1 cellular context compared by ENCODE assay signal in the genomic region with DNA sequence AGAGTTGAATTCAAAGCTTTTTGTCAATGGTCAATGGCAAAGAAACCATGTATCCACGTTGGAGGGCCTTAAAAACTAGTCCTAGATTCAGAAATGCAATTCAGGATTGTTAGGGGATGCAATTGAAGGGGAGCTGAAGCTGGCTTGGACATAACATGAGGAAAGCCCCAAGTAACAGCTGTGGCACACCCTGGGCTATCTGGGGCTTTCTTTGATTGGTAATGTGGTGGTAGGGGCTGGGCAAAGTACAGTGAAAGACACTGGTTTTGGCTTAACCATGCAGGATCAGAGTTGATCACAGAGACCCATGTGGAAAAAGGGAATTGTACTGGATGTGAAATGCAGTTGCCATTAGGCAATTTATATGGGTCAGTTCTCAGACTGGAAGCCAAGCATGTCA.
TF ChIP-seq lines count a peak whose summit lies in the region.

No MANE protein-coding gene starts in this region.

TF ChIP-seq in GM23338, 12 proteins besides CTCF, POLR2A, EP300 and RAD21 (continued from another document):
- no peak for TF ChIP-seq EZH2phosphoT487 (IDR thresholded peaks at IDR 0.05; ENCODE audit: unreplicated experiment)
- TF ChIP-seq, protein P1, sequence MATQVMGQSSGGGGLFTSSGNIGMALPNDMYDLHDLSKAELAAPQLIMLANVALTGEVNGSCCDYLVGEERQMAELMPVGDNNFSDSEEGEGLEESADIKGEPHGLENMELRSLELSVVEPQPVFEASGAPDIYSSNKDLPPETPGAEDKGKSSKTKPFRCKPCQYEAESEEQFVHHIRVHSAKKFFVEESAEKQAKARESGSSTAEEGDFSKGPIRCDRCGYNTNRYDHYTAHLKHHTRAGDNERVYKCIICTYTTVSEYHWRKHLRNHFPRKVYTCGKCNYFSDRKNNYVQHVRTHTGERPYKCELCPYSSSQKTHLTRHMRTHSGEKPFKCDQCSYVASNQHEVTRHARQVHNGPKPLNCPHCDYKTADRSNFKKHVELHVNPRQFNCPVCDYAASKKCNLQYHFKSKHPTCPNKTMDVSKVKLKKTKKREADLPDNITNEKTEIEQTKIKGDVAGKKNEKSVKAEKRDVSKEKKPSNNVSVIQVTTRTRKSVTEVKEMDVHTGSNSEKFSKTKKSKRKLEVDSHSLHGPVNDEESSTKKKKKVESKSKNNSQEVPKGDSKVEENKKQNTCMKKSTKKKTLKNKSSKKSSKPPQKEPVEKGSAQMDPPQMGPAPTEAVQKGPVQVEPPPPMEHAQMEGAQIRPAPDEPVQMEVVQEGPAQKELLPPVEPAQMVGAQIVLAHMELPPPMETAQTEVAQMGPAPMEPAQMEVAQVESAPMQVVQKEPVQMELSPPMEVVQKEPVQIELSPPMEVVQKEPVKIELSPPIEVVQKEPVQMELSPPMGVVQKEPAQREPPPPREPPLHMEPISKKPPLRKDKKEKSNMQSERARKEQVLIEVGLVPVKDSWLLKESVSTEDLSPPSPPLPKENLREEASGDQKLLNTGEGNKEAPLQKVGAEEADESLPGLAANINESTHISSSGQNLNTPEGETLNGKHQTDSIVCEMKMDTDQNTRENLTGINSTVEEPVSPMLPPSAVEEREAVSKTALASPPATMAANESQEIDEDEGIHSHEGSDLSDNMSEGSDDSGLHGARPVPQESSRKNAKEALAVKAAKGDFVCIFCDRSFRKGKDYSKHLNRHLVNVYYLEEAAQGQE (IDR thresholded peaks at IDR 0.05; ENCODE audit: unreplicated experiment): no peak
